2 cellular contexts compared by ENCODE assay signal in the genomic region with DNA sequence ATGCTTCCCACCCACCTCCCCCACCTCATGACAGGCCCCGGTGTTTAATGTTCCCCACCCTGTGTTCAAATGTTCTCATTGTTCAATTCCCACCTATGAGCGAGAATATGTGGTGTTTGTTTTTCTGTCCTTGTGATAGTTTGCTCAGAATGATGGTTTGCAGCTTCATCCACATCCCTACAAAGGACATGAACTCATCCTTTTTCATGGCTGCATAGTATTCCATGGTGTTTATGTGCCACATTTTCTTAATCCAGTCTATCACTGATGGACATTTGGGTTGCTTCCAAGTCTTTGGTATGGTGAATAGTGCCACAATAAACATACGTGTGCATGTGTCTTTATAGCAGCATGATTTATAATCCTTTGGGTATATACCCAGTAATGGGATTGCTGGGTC.
DNase-seq lines count a peak whose midpoint lies in the region; ATAC-seq, FAIRE-seq and TF ChIP-seq lines count a peak whose summit lies in the region.
"Not testable (repeated sequence)": the region's sequence is repeated elsewhere in the genome, so short reads cannot be mapped to it uniquely, and the experiment has no call there.

No MANE protein-coding gene starts in this region.

- POLR2A ChIA-PET in HEK293 (lab: Yijun Ruan, JAX); K562 (lab: Yijun Ruan, JAX): not testable (repeated sequence)

- FAIRE-seq in K562 (lab: Jason Lieb, UNC), result not testable (repeated sequence)

- not testable (repeated sequence) for TF ChIP-seq POLR2A in K562 (conservative IDR thresholded peaks at IDR 0.05)

- TF ChIP-seq EP300 in K562 (IDR thresholded peaks at IDR 0.05; ENCODE audit: low read length), result not testable (repeated sequence)

- not testable (repeated sequence) for TF ChIP-seq CTCF in HEK293 (tag by site-specific recombination; IDR thresholded peaks at IDR 0.05); K562 (IDR thresholded peaks at IDR 0.05 in 2 of 3, conservative IDR thresholded peaks at IDR 0.05 in 1 of 3; ENCODE audit: insufficient read depth in 2 of 3, low read depth in 1 of 3, low read length in 3 of 3)

- H3K4me1 ChIP-seq in HEK293 (ENCODE audit: control insufficient read depth, insufficient read depth, low read length); K562 (replicated peaks in 1 of 2; ENCODE audit: control insufficient read depth in 2 of 2, insufficient read depth in 2 of 2, low read length in 2 of 2): not testable (repeated sequence)

- BruUV-seq in K562 (replicated peaks; lab: Mats Ljungman, UMichigan), result not testable (repeated sequence)

- not testable (repeated sequence) for H3K79me2 ChIP-seq in K562 (ENCODE audit: control insufficient read depth, insufficient read depth, low read length)

- H3K9ac ChIP-seq in K562 (ENCODE audit: insufficient read depth in 1 of 2, low read depth in 2 of 2, low read length in 2 of 2), result not testable (repeated sequence)

- H3K27me3 ChIP-seq in K562 (ENCODE audit: control insufficient read depth in 2 of 2, insufficient read depth in 2 of 2, low read length in 2 of 2), result not testable (repeated sequence)

- H3K9me3 ChIP-seq in HEK293 (ENCODE audit: control insufficient read depth, insufficient read depth, low read depth, low read length); K562 (replicated peaks; ENCODE audit: control insufficient read depth, insufficient read depth, low read depth, low read length): not testable (repeated sequence)

- not testable (repeated sequence) for H3K27ac ChIP-seq in HEK293 (ENCODE audit: extremely low read depth, low read depth, low read length); K562 (ENCODE audit: extremely low read depth, low read depth, low read length)

- ATAC-seq in K562, result not testable (repeated sequence)

- in situ Hi-C loops in K562 (cut with MboI), result not testable (repeated sequence)

- H3K9me1 ChIP-seq in K562 (ENCODE audit: control insufficient read depth, insufficient read depth, low read length), result not testable (repeated sequence)

- not testable (repeated sequence) for H3K36me3 ChIP-seq in HEK293 (ENCODE audit: control insufficient read depth in 2 of 2, insufficient read depth in 1 of 2, low read length in 2 of 2); K562 (ENCODE audit: control insufficient read depth, insufficient read depth, low read length)

- H2AFZ ChIP-seq in K562 (ENCODE audit: low read depth, low read length), result not testable (repeated sequence)

- 10% methylated on average over 3 of the region's 3 CpGs for WGBS in K562 (ENCODE audit: insufficient coverage, low coverage, missing lambda C conversion rate)

- not testable (repeated sequence) for DNase-seq in K562 (ENCODE audit: extremely low read depth in 1 of 4, low spot score in 3 of 4)

- not testable (repeated sequence) for TF ChIP-seq RAD21 in K562 (CRISPR knock-in tag; conservative IDR thresholded peaks at IDR 0.05 in 1 of 2, IDR thresholded peaks at IDR 0.05 in 1 of 2)

- not testable (repeated sequence) for H4K20me1 ChIP-seq in K562 (replicated peaks; ENCODE audit: control insufficient read depth, insufficient read depth, low read length)

- not testable (repeated sequence) for H3K4me3 ChIP-seq in HEK293 (ENCODE audit: low read depth, low read length); K562

- intact Hi-C loops in K562 (cut with micrococcal nuclease), result not testable (repeated sequence)

- H3K4me2 ChIP-seq in K562 (ENCODE audit: insufficient read depth, low read length), result not testable (repeated sequence)

- CTCF ChIA-PET in HEK293 (lab: Yijun Ruan, JAX); K562 (lab: Yijun Ruan, JAX; ENCODE audit: low intra/inter-chr PET ratio): not testable (repeated sequence)

TF ChIP-seq in HEK293, 187 proteins besides CTCF, POLR2A, EP300 and RAD21:
- peak; percentile 89 for TF ChIP-seq ZNF146 (tag by site-specific recombination; IDR thresholded peaks at IDR 0.05)
- TF ChIP-seq, protein P1, sequence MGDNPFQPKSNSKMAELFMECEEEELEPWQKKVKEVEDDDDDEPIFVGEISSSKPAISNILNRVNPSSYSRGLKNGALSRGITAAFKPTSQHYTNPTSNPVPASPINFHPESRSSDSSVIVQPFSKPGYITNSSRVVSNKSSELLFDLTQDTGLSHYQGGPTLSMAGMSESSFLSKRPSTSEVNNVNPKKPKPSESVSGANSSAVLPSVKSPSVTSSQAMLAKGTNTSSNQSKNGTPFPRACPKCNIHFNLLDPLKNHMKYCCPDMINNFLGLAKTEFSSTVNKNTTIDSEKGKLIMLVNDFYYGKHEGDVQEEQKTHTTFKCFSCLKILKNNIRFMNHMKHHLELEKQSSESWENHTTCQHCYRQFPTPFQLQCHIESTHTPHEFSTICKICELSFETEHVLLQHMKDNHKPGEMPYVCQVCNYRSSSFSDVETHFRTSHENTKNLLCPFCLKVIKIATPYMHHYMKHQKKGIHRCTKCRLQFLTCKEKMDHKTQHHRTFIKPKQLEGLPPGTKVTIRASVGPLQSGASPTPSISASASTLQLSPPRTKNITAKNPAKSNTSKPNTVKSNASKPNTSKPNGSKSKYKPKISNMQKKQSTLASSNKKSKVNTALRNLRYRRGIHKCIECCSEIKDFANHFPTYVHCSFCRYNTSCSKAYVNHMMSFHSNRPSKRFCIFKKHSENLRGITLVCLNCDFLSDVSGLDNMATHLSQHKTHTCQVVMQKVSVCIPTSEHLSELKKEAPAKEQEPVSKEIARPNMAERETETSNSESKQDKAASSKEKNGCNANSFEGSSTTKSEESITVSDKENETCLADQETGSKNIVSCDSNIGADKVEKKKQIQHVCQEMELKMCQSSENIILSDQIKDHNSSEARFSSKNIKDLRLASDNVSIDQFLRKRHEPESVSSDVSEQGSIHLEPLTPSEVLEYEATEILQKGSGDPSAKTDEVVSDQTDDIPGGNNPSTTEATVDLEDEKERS (tag by site-specific recombination; IDR thresholded peaks at IDR 0.05), result 0 out of 2 replicates have a peak, but pooled peaks have one; percentile 17

TF ChIP-seq in K562, 482 proteins besides CTCF, POLR2A, EP300 and RAD21:
- TF ChIP-seq RBM25 (IDR thresholded peaks at IDR 0.05; ENCODE audit: low read depth, low read length, severe bottlenecking) (peak; percentile 66), KDM1A (IDR thresholded peaks at IDR 0.05) (peak in 1 of 2 experiments; percentile 33; a peak in 1 of 4 replicates), ZNF146 (CRISPR knock-in tag; IDR thresholded peaks at IDR 0.05; ENCODE audit: unreplicated experiment) (peak; percentile 97)
